In genomic region chr17:27978689-27979175, GRCh38 we compare ENCODE assay signal across 23 cellular contexts.
"Had no signal": no experiment of that assay in that cellular context is flagged by ENCODE, and none has a peak within 500 bp of the region (broad histone marks: within the 10 kb centered on the region; RNA-seq: fewer than 3 reads in every experiment).

No MANE protein-coding gene starts in this region.

- H3K27me3 ChIP-seq: body of pancreas, colonic mucosa, esophagus muscularis mucosa, spleen had no signal

- H3K27ac Mint-ChIP-seq: activated CD4-positive, alpha-beta memory T cell treated with anti-CD3 and anti-CD28 coated beads, Interleukin-2, amount 10 ng/mL, durations not matched to agents 7 days and 5 days; activated CD8-positive, alpha-beta memory T cell treated with anti-CD3 and anti-CD28 coated beads, Interleukin-2, amount 10 ng/mL, durations not matched to agents 7 days and 5 days; activated naive CD8-positive, alpha-beta T cell treated with anti-CD3 and anti-CD28 coated beads for 36 hours; activated T-helper 17 cell treated with anti-CD3 and anti-CD28 coated beads, Interleukin-2, amount 50 U/mL, for 72 hours; nephron progenitor cell; stimulated activated memory B cell treated with anti-CD40 and anti-IgM and Interleukin-4, amounts not matched to agents 10 μg/mL and 1 μg/mL and 100 μg/mL, for 72 hours; WTC11 had no signal

- H3K27ac ChIP-seq: body of pancreas, colonic mucosa, esophagus muscularis mucosa, spleen, thoracic aorta had no signal

- H3K4me3 ChIP-seq: body of pancreas, colonic mucosa, esophagus muscularis mucosa, spleen, thoracic aorta had no signal

- DNase-seq: activated CD4-positive, alpha-beta memory T cell treated with anti-CD3 and anti-CD28 coated beads, Interleukin-2, amount 10 ng/mL, durations not matched to agents 7 days and 5 days; activated CD4-positive, alpha-beta T cell treated with anti-CD3 and anti-CD28 coated beads for 4 hours; activated CD8-positive, alpha-beta memory T cell treated with anti-CD3 and anti-CD28 coated beads, Interleukin-2, amount 10 ng/mL, durations not matched to agents 7 days and 5 days; activated naive CD4-positive, alpha-beta T cell; activated naive CD8-positive, alpha-beta T cell treated with anti-CD3 and anti-CD28 coated beads for 36 hours; activated T-cell treated with anti-CD3 and anti-CD28 coated beads, Interleukin-2, amount 50 U/mL, for 1 hour; amniotic stem cell; body of pancreas; colonic mucosa; effector CD4-positive, alpha-beta T cell; hippocampal formation; islet precursor cell; nephron progenitor cell; nucleus accumbens; posterior cingulate gyrus; spleen; stimulated activated CD4-positive, alpha-beta T cell treated with anti-CD3 and anti-CD28 coated beads, Interleukin-4, amount 100 ng/mL, for 4 hours had no signal

- H3K36me3 ChIP-seq: colonic mucosa, esophagus muscularis mucosa, spleen, thoracic aorta had no signal

- H3K4me1 Mint-ChIP-seq: activated CD4-positive, alpha-beta memory T cell treated with anti-CD3 and anti-CD28 coated beads, Interleukin-2, amount 10 ng/mL, durations not matched to agents 7 days and 5 days; activated naive CD8-positive, alpha-beta T cell treated with anti-CD3 and anti-CD28 coated beads for 36 hours; activated T-helper 17 cell treated with anti-CD3 and anti-CD28 coated beads, Interleukin-2, amount 50 U/mL, for 72 hours; central memory CD8-positive, alpha-beta T cell; nephron progenitor cell had no signal

- ATAC-seq: activated CD8-positive, alpha-beta memory T cell treated with anti-CD3 and anti-CD28 coated beads, Interleukin-2, amount 10 ng/mL, durations not matched to agents 7 days and 5 days; activated T-helper 17 cell treated with anti-CD3 and anti-CD28 coated beads, Interleukin-2, amount 50 U/mL, for 72 hours; body of pancreas; stimulated activated memory B cell treated with anti-CD40 and anti-IgM and Interleukin-4, amounts not matched to agents 10 μg/mL and 1 μg/mL and 100 μg/mL, for 72 hours; WTC11 had no signal

- H3K9me3 Mint-ChIP-seq: activated CD4-positive, alpha-beta memory T cell treated with anti-CD3 and anti-CD28 coated beads, Interleukin-2, amount 10 ng/mL, durations not matched to agents 7 days and 5 days; activated naive CD8-positive, alpha-beta T cell treated with anti-CD3 and anti-CD28 coated beads for 36 hours; activated T-helper 17 cell treated with anti-CD3 and anti-CD28 coated beads, Interleukin-2, amount 50 U/mL, for 72 hours; central memory CD8-positive, alpha-beta T cell; nephron progenitor cell; stimulated activated memory B cell treated with anti-CD40 and anti-IgM and Interleukin-4, amounts not matched to agents 10 μg/mL and 1 μg/mL and 100 μg/mL, for 72 hours; WTC11 had no signal

- H3K36me3 Mint-ChIP-seq: activated CD8-positive, alpha-beta memory T cell treated with anti-CD3 and anti-CD28 coated beads, Interleukin-2, amount 10 ng/mL, durations not matched to agents 7 days and 5 days; activated naive CD8-positive, alpha-beta T cell treated with anti-CD3 and anti-CD28 coated beads for 36 hours; stimulated activated memory B cell treated with anti-CD40 and anti-IgM and Interleukin-4, amounts not matched to agents 10 μg/mL and 1 μg/mL and 100 μg/mL, for 72 hours; WTC11 had no signal

- H3K4me3 Mint-ChIP-seq: activated CD4-positive, alpha-beta memory T cell treated with anti-CD3 and anti-CD28 coated beads, Interleukin-2, amount 10 ng/mL, durations not matched to agents 7 days and 5 days; activated CD8-positive, alpha-beta memory T cell treated with anti-CD3 and anti-CD28 coated beads, Interleukin-2, amount 10 ng/mL, durations not matched to agents 7 days and 5 days; activated naive CD8-positive, alpha-beta T cell treated with anti-CD3 and anti-CD28 coated beads for 36 hours; activated T-helper 17 cell treated with anti-CD3 and anti-CD28 coated beads, Interleukin-2, amount 50 U/mL, for 72 hours; central memory CD8-positive, alpha-beta T cell; nephron progenitor cell; stimulated activated memory B cell treated with anti-CD40 and anti-IgM and Interleukin-4, amounts not matched to agents 10 μg/mL and 1 μg/mL and 100 μg/mL, for 72 hours; WTC11 had no signal

- H3K9me3 ChIP-seq: body of pancreas, colonic mucosa, spleen, thoracic aorta had no signal

- H3K4me1 ChIP-seq: colonic mucosa had no signal
